Comparison of ENCODE assay signal across 9 cellular contexts in the genomic region with DNA sequence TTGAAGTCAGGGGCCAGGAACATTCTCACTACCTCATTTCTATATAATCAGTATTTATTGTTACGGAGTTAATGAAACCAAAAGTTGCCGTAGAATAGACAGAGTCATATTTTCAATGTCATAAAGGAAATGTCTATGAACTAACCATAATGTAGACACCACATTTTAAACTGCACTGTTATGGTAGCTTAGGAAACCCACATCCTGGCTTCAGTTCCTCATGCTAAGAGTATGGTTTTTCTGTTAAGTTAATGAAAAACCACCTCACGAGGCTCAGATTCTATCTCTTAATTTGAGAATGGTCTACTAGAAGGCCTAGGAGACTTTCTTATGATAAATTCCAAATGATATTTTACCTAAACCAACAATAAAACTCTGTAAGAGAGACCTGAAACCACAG.
DNase-seq lines count a peak whose midpoint lies in the region; ATAC-seq and TF ChIP-seq lines count a peak whose summit lies in the region.
"Had no signal": no experiment of that assay in that cellular context is flagged by ENCODE, and none has a peak within 500 bp of the region (broad histone marks: within the 10 kb centered on the region; RNA-seq: fewer than 3 reads in every experiment).

No MANE protein-coding gene starts in this region.

- in situ Hi-C loops in GM23248 (cut with MboI), result loop anchor here (10.0 kb wide), 2 partner anchors 448 to 472 kb away; no protein-coding TSS in a partner anchor

- DNase-seq in NCI-H526 treated with DMSO at 0.1 percent for 48 hours (lab: John Stamatoyannopoulos, UW) (no peak), GM23248 (no peak), NCI-H128 (lab: John Stamatoyannopoulos, UW; ENCODE audit: unreplicated experiment) (no peak), mucosa of gallbladder (ENCODE audit: low spot score) (no peak)
- DNase-seq: foreskin fibroblast had no signal

- H4K20me1 ChIP-seq in BLaER1 treated with 17β-estradiol and CSF1 and Interleukin-3, amounts not matched to agents 10 nM and 100 nM, result no peaks in the 10 kb centered on the region
- H4K20me1 ChIP-seq in OCI-LY3 (ENCODE audit: insufficient read depth, low read length) (no peaks in the 10 kb centered on the region), GM23248 (ENCODE audit: insufficient read depth) (no peaks in the 10 kb centered on the region)

- peak overlapping the region in 10 of 11 experiments; percentile 6 to 56 (median 50); a peak in 16 of 22 replicates for H3K27ac ChIP-seq in BLaER1 treated with 17β-estradiol and CSF1 and Interleukin-3, amounts not matched to agents 10 nM and 100 nM
- H3K27ac ChIP-seq in OCI-LY3 (ENCODE audit: low read length) (peak overlapping the region; percentile 74), GM23248 (no peak overlapping the region)

- WGBS in GM23248 (ENCODE audit: low coverage in 1 of 2, low lambda C conversion rate in 2 of 2, missing lambda C conversion rate in 2 of 2), 2 experiments, result 90 to 96% methylated on average over 3 of the region's 3 CpGs

- H3K36me3 ChIP-seq in BLaER1 treated with 17β-estradiol and CSF1 and Interleukin-3, amounts not matched to agents 10 nM and 100 nM, result no peaks in the 10 kb centered on the region
- H3K36me3 ChIP-seq in OCI-LY3 (replicated peaks; ENCODE audit: low read depth, low read length) (peaks cover 2% of the 10 kb centered on the region), GM23248 (ENCODE audit: low read depth) (no peaks in the 10 kb centered on the region)

- H2AFZ ChIP-seq in OCI-LY3 (ENCODE audit: low read depth, low read length), result no peak overlapping the region
- no peak overlapping the region for H2AFZ ChIP-seq in GM23248

- ATAC-seq in GM18909 (IDR thresholded peaks at IDR 0.05; ENCODE audit: poor library complexity, unreplicated experiment) (peak; percentile 100), HG02943 (IDR thresholded peaks at IDR 0.05; ENCODE audit: low read depth, unreplicated experiment) (peak; percentile 100)

- peaks cover 0 to 7% (median 0%) of the 10 kb centered on the region in 11 experiments; a peak in 1 of 22 replicates for H3K27me3 ChIP-seq in BLaER1 treated with 17β-estradiol and CSF1 and Interleukin-3, amounts not matched to agents 10 nM and 100 nM
- H3K27me3 ChIP-seq in OCI-LY3 (ENCODE audit: low read depth, low read length), result no peaks in the 10 kb centered on the region
- H3K27me3 ChIP-seq in GM23248 (replicated peaks; ENCODE audit: insufficient read depth), result no peaks in the 10 kb centered on the region

- H3F3A ChIP-seq in GM23248 (ENCODE audit: insufficient read depth), result 0 out of 2 replicates have a peak, but pooled peaks cover 12% of the 10 kb centered on the region

- peak overlapping the region in 10 of 11 experiments; percentile 14 to 81 (median 68); a peak in 19 of 22 replicates for H3K4me2 ChIP-seq in BLaER1 treated with 17β-estradiol and CSF1 and Interleukin-3, amounts not matched to agents 10 nM and 100 nM
- H3K4me2 ChIP-seq in OCI-LY3 (ENCODE audit: low read length), result peak overlapping the region; percentile 62
- H3K4me2 ChIP-seq in GM23248 (ENCODE audit: unreplicated experiment), result no peak overlapping the region

- no peak overlapping the region for H3K9ac ChIP-seq in BLaER1 treated with 17β-estradiol and CSF1 and Interleukin-3, amounts not matched to agents 10 nM and 100 nM
- H3K9ac ChIP-seq in OCI-LY3 (ENCODE audit: low read length) (peak overlapping the region; percentile 24; the same call in 1 of the 2 replicates), GM23248 (no peak overlapping the region)

- peak overlapping the region in 1 of 10 experiments; percentile 17; a peak in 2 of 20 replicates for H3K4me3 ChIP-seq in BLaER1 treated with 17β-estradiol and CSF1 and Interleukin-3, amounts not matched to agents 10 nM and 100 nM
- H3K4me3 ChIP-seq in OCI-LY3 (ENCODE audit: low read length) (0 out of 2 replicates have a peak overlapping the region, but pooled peaks have one; percentile 22), GM23248 (no peak overlapping the region)

- peaks cover 5 to 13% (median 10%) of the 10 kb centered on the region in 11 experiments; a peak in 14 of 22 replicates for H3K9me3 ChIP-seq in BLaER1 treated with 17β-estradiol and CSF1 and Interleukin-3, amounts not matched to agents 10 nM and 100 nM (replicated peaks in 1 of 11)
- no peaks in the 10 kb centered on the region for H3K9me3 ChIP-seq in OCI-LY3 (ENCODE audit: insufficient read depth, low read length)
- no peaks in the 10 kb centered on the region for H3K9me3 ChIP-seq in GM23248 (ENCODE audit: low read depth)

- H3K4me1 ChIP-seq in BLaER1 treated with 17β-estradiol and CSF1 and Interleukin-3, amounts not matched to agents 10 nM and 100 nM, result peaks cover 18 to 34% (median 24%) of the 10 kb centered on the region in 10 experiments
- peaks cover 49% of the 10 kb centered on the region for H3K4me1 ChIP-seq in OCI-LY3 (ENCODE audit: low read length)
- H3K4me1 ChIP-seq in GM23248 (ENCODE audit: insufficient read depth), result peaks cover 6% of the 10 kb centered on the region

- no peak for TF ChIP-seq CTCF in OCI-LY3 (IDR thresholded peaks at IDR 0.05; ENCODE audit: low read depth, low read length)

- H3K9me2 ChIP-seq in GM23248 (ENCODE audit: insufficient read depth), result no peaks in the 10 kb centered on the region

- H3K79me2 ChIP-seq in OCI-LY3 (ENCODE audit: low read length), result no peaks in the 10 kb centered on the region
- no peaks in the 10 kb centered on the region for H3K79me2 ChIP-seq in GM23248 (ENCODE audit: insufficient read depth)
